15 cellular contexts compared by ENCODE assay signal in genomic region chr15:80587816-80588456, GRCh38.
DNase-seq lines count a peak whose midpoint lies in the region; ATAC-seq and TF ChIP-seq lines count a peak whose summit lies in the region.
"Had no signal": no experiment of that assay in that cellular context is flagged by ENCODE, and none has a peak within 500 bp of the region (broad histone marks: within the 10 kb centered on the region; RNA-seq: fewer than 3 reads in every experiment).

No MANE protein-coding gene starts in this region.

- no peak overlapping the region for H3K9ac ChIP-seq in HCT116 (ENCODE audit: low read length)

- TF ChIP-seq CTCF in HCT116 (IDR thresholded peaks at IDR 0.05 in 2 of 3, conservative IDR thresholded peaks at IDR 0.05 in 1 of 3; ENCODE audit: borderline replicate concordance in 1 of 3, insufficient read depth in 1 of 3, low read depth in 2 of 3, low read length in 2 of 3) (no peak), PC-9 (conservative IDR thresholded peaks at IDR 0.05) (no peak), epithelial cell of esophagus (IDR thresholded peaks at IDR 0.05; ENCODE audit: insufficient read depth, low read depth, low read length, missing control alignments) (no peak), sigmoid colon (IDR thresholded peaks at IDR 0.05) (no peak)

- H3K36me3 ChIP-seq in HCT116 (ENCODE audit: control insufficient read depth in 1 of 2, insufficient read depth in 2 of 2, low read length in 2 of 2) (no peaks in the 10 kb centered on the region), PC-9 (ENCODE audit: low read depth) (no peaks in the 10 kb centered on the region), sigmoid colon (peaks cover 0 to 17% (median 0%) of the 10 kb centered on the region in 4 donors)

- BruUV-seq in HCT116 (replicated peaks; lab: Mats Ljungman, UMichigan), result no TSS peak
- BruUV-seq in PC-9 (replicated peaks; lab: Mats Ljungman, UMichigan), result no TSS peak

- CTCF ChIA-PET in HCT116 (lab: Charles Lee), result interaction anchor here (1.4 kb wide), 1 partner anchor 189 kb away, joined by 4 read pairs; no protein-coding TSS in a partner anchor
- CTCF ChIA-PET in PC-9 (lab: Charles Lee), result interaction anchor here (0.6 to 1.2 kb wide), 2 partner anchors 20 to 133 kb away, joined by 4 read pairs; no protein-coding TSS in a partner anchor

- H3F3A ChIP-seq in PC-9 (ENCODE audit: insufficient read depth, low read depth), result peaks cover 50% of the 10 kb centered on the region

- TF ChIP-seq POLR2A in HCT116 (IDR thresholded peaks at IDR 0.05; ENCODE audit: borderline replicate concordance, extremely low read depth, insufficient read depth, insufficient read length) (no peak), sigmoid colon (IDR thresholded peaks at IDR 0.05) (no peak)

- WGBS in sigmoid colon, 2 donors, result 87 to 90% methylated on average over 8 of the region's 8 CpGs

- H3K4me3 ChIP-seq in HCT116 (replicated peaks in 1 of 2; ENCODE audit: low read depth in 1 of 2, low read length in 2 of 2) (no peak overlapping the region), PC-9 (no peak overlapping the region), epithelial cell of esophagus (ENCODE audit: low read length) (no peak overlapping the region), sigmoid colon (no peak overlapping the region)
- H3K4me3 ChIP-seq: GM23338 had no signal

- RAD21 ChIA-PET in HCT116 (lab: Charles Lee; ENCODE audit: low non-redundant PET in 1 of 2, low total read pairs in 2 of 2, uncharacterized antibody in 2 of 2, unreplicated experiment in 2 of 2), result interaction anchor here in 1 of 2 experiments (1.3 kb wide), 1 partner anchor 188 kb away, joined by 4 read pairs; no protein-coding TSS in a partner anchor

- H3K79me2 ChIP-seq in HCT116 (ENCODE audit: insufficient read depth, low read length) (no peaks in the 10 kb centered on the region), PC-9 (ENCODE audit: low read depth) (no peaks in the 10 kb centered on the region)

- no peak overlapping the region for H3K27ac ChIP-seq in HCT116 (ENCODE audit: low read depth, low read length)
- H3K27ac ChIP-seq in PC-9, result peak overlapping the region; percentile 90
- H3K27ac ChIP-seq in sigmoid colon, result no peak overlapping the region

- H3K4me2 ChIP-seq in HCT116 (ENCODE audit: low read length), result peak overlapping the region; percentile 40
- H3K4me2 ChIP-seq in PC-9, result peak overlapping the region; percentile 75

- ATAC-seq in HCT116 (no peak), GM21367 (IDR thresholded peaks at IDR 0.05; ENCODE audit: unreplicated experiment) (no peak), HG02759 (IDR thresholded peaks at IDR 0.05; ENCODE audit: unreplicated experiment) (no peak)
- ATAC-seq: CD8-positive, alpha-beta T cell; stimulated activated naive CD8-positive, alpha-beta T cell treated with anti-CD3 and anti-CD28 coated beads, Interleukin-15, amount 100 ng/mL, for 72 hours had no signal

- no peak overlapping the region for H2AFZ ChIP-seq in HCT116 (ENCODE audit: low read depth, low read length, poor library complexity, severe bottlenecking)
- H2AFZ ChIP-seq in PC-9, result peak overlapping the region; percentile 7; the same call in 1 of the 2 replicates
- H2AFZ ChIP-seq: GM23338 had no signal

- H3K27me3 ChIP-seq in HCT116 (ENCODE audit: insufficient read depth, low read length), result no peaks in the 10 kb centered on the region
- H3K27me3 ChIP-seq in PC-9 (ENCODE audit: insufficient read depth, low read depth), result no peaks in the 10 kb centered on the region
- no peaks in the 10 kb centered on the region for H3K27me3 ChIP-seq in sigmoid colon

- H3K9me3 ChIP-seq in HCT116 (ENCODE audit: control insufficient read depth in 1 of 2, insufficient read depth in 1 of 2, low read depth in 1 of 2, low read length in 2 of 2), result no peaks in the 10 kb centered on the region
- no peaks in the 10 kb centered on the region for H3K9me3 ChIP-seq in PC-9 (ENCODE audit: insufficient read depth, low read depth)
- H3K9me3 ChIP-seq in sigmoid colon, result no peaks in the 10 kb centered on the region

- H3K9me2 ChIP-seq in HCT116 (ENCODE audit: insufficient read depth) (no peaks in the 10 kb centered on the region), PC-9 (ENCODE audit: insufficient read depth) (no peaks in the 10 kb centered on the region)

- peaks cover 5 to 34% of the 10 kb centered on the region in 2 experiments; a peak in 3 of 4 replicates for H3K4me1 ChIP-seq in HCT116 (ENCODE audit: control insufficient read depth in 1 of 2, insufficient read depth in 2 of 2, low read length in 2 of 2)
- peaks cover 51% of the 10 kb centered on the region for H3K4me1 ChIP-seq in PC-9 (replicated peaks; ENCODE audit: insufficient read depth)
- no peaks in the 10 kb centered on the region for H3K4me1 ChIP-seq in sigmoid colon

- no peak for TF ChIP-seq RAD21 in HCT116 (IDR thresholded peaks at IDR 0.05; ENCODE audit: low read depth)

- H4K20me1 ChIP-seq in HCT116 (ENCODE audit: insufficient read depth) (no peaks in the 10 kb centered on the region), PC-9 (ENCODE audit: insufficient read depth) (no peaks in the 10 kb centered on the region)

- TF ChIP-seq EP300 in sigmoid colon (IDR thresholded peaks at IDR 0.05), result no peak

- DNase-seq in HCT116 (ENCODE audit: low read depth, low spot score), result no peak
- DNase-seq in PC-9, result peak; percentile 26 to 54
- DNase-seq in epithelial cell of esophagus (ENCODE audit: low read depth), result peak; percentile 41
- peak; percentile 8 for DNase-seq in sigmoid colon
- no peak for DNase-seq in cerebellum (ENCODE audit: low spot score)
- no peak for DNase-seq in NCI-H69 (lab: John Stamatoyannopoulos, UW)
- DNase-seq: activated naive CD4-positive, alpha-beta T cell treated with anti-CD3 and anti-CD28 coated beads for 36 hours; CD8-positive, alpha-beta T cell; cerebellar nuclear complex; GF-D8; NCI-H2107; stimulated activated naive CD8-positive, alpha-beta T cell treated with anti-CD3 and anti-CD28 coated beads, Interleukin-15, amount 100 ng/mL, for 72 hours had no signal

- POLR2A ChIA-PET in HCT116 (lab: Charles Lee) (no interaction called here), PC-9 (lab: Charles Lee; ENCODE audit: unreplicated experiment) (interaction anchor here (1.2 kb wide), 1 partner anchor 132 kb away, joined by 7 read pairs; no protein-coding TSS in a partner anchor)

- intact Hi-C loops in HCT116 (cut with micrococcal nuclease), result no loop called here
- intact Hi-C loops in PC-9 (cut with micrococcal nuclease; ENCODE audit: unreplicated experiment), result loop anchor here (1.0 to 10.0 kb wide), 2 partner anchors 8 to 257 kb away; no protein-coding TSS in a partner anchor
- intact Hi-C loops in sigmoid colon (cut with DNase I), result no loop called here

TF ChIP-seq in HCT116, 20 proteins besides CTCF, POLR2A, EP300 and RAD21 (continues in another document):
- no peak for TF ChIP-seq FOSL1 (IDR thresholded peaks at IDR 0.05; ENCODE audit: low read depth)
- no peak for TF ChIP-seq MAX (IDR thresholded peaks at IDR 0.05)
- no peak for TF ChIP-seq POLR2AphosphoS5 (IDR thresholded peaks at IDR 0.05; ENCODE audit: low read depth, low read length)
- no peak for TF ChIP-seq ATF3 (IDR thresholded peaks at IDR 0.05)
- no peak for TF ChIP-seq ELF1 (IDR thresholded peaks at IDR 0.05; ENCODE audit: borderline replicate concordance, low read depth)
- no peak for TF ChIP-seq EZH2phosphoT487 (IDR thresholded peaks at IDR 0.05; ENCODE audit: borderline replicate concordance)
- TF ChIP-seq EZH2 (IDR thresholded peaks at IDR 0.05), result no peak
- TF ChIP-seq JUND (IDR thresholded peaks at IDR 0.05), result no peak
- no peak for TF ChIP-seq ZBTB33 (IDR thresholded peaks at IDR 0.05; ENCODE audit: extremely low read depth, insufficient replicate concordance, low read length)

Comparison
In these comparisons a context has a peak if more than half of its experiments do, and no peak if none do; other contexts are left out.
1. DNase-seq: peak in PC-9 (2 of 2), epithelial cell of esophagus (single experiment) and sigmoid colon (single experiment); none in HCT116 (single experiment), cerebellum (single experiment) and NCI-H69 (single experiment).